1 cellular context compared by ENCODE assay signal in the genomic region with DNA sequence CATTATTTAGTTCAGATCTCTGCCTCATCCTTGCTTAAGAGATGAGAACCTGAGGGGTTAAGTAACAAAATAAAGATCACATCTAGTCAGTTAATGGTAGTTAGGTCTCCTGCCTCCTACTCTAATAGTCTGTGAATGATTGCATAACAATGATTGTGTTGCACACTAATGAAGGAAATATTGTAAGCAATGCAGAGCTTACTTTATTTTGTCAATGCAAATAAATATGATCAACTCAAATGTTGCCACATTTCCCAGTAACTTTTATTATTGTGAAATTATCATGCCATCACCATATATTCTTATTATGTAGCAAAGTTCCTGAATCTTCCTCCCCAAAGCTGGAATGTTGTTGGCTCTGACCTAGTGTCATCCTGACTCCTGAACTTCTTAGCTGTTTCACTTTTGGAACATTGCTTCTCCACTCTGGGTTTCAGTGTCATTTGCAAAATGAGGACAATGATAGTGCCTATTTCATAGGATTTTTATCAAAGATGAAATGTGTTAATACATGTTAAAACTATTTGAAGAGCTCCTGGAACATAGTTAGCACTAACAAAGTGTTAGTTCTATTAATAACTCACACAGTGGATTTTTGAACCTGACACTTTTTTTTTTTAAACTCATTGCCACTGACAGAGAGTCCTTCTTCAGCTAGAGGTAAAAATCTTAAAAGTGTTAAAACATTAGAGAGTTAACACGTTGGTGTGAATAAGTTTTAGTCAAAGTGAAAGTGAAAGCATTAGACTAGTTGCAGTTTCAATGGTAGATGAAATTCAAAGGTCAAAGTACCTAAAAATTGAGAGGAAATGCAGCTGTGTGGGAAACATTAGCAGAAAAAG.
TF ChIP-seq lines count a peak whose summit lies in the region.

No MANE protein-coding gene starts in this region.

TF ChIP-seq in H1, 55 proteins besides CTCF, POLR2A, EP300 and RAD21 (continued from another document):
- TF ChIP-seq, protein P1, sequence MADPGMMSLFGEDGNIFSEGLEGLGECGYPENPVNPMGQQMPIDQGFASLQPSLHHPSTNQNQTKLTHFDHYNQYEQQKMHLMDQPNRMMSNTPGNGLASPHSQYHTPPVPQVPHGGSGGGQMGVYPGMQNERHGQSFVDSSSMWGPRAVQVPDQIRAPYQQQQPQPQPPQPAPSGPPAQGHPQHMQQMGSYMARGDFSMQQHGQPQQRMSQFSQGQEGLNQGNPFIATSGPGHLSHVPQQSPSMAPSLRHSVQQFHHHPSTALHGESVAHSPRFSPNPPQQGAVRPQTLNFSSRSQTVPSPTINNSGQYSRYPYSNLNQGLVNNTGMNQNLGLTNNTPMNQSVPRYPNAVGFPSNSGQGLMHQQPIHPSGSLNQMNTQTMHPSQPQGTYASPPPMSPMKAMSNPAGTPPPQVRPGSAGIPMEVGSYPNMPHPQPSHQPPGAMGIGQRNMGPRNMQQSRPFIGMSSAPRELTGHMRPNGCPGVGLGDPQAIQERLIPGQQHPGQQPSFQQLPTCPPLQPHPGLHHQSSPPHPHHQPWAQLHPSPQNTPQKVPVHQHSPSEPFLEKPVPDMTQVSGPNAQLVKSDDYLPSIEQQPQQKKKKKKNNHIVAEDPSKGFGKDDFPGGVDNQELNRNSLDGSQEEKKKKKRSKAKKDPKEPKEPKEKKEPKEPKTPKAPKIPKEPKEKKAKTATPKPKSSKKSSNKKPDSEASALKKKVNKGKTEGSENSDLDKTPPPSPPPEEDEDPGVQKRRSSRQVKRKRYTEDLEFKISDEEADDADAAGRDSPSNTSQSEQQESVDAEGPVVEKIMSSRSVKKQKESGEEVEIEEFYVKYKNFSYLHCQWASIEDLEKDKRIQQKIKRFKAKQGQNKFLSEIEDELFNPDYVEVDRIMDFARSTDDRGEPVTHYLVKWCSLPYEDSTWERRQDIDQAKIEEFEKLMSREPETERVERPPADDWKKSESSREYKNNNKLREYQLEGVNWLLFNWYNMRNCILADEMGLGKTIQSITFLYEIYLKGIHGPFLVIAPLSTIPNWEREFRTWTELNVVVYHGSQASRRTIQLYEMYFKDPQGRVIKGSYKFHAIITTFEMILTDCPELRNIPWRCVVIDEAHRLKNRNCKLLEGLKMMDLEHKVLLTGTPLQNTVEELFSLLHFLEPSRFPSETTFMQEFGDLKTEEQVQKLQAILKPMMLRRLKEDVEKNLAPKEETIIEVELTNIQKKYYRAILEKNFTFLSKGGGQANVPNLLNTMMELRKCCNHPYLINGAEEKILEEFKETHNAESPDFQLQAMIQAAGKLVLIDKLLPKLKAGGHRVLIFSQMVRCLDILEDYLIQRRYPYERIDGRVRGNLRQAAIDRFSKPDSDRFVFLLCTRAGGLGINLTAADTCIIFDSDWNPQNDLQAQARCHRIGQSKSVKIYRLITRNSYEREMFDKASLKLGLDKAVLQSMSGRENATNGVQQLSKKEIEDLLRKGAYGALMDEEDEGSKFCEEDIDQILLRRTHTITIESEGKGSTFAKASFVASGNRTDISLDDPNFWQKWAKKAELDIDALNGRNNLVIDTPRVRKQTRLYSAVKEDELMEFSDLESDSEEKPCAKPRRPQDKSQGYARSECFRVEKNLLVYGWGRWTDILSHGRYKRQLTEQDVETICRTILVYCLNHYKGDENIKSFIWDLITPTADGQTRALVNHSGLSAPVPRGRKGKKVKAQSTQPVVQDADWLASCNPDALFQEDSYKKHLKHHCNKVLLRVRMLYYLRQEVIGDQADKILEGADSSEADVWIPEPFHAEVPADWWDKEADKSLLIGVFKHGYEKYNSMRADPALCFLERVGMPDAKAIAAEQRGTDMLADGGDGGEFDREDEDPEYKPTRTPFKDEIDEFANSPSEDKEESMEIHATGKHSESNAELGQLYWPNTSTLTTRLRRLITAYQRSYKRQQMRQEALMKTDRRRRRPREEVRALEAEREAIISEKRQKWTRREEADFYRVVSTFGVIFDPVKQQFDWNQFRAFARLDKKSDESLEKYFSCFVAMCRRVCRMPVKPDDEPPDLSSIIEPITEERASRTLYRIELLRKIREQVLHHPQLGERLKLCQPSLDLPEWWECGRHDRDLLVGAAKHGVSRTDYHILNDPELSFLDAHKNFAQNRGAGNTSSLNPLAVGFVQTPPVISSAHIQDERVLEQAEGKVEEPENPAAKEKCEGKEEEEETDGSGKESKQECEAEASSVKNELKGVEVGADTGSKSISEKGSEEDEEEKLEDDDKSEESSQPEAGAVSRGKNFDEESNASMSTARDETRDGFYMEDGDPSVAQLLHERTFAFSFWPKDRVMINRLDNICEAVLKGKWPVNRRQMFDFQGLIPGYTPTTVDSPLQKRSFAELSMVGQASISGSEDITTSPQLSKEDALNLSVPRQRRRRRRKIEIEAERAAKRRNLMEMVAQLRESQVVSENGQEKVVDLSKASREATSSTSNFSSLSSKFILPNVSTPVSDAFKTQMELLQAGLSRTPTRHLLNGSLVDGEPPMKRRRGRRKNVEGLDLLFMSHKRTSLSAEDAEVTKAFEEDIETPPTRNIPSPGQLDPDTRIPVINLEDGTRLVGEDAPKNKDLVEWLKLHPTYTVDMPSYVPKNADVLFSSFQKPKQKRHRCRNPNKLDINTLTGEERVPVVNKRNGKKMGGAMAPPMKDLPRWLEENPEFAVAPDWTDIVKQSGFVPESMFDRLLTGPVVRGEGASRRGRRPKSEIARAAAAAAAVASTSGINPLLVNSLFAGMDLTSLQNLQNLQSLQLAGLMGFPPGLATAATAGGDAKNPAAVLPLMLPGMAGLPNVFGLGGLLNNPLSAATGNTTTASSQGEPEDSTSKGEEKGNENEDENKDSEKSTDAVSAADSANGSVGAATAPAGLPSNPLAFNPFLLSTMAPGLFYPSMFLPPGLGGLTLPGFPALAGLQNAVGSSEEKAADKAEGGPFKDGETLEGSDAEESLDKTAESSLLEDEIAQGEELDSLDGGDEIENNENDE (IDR thresholded peaks at IDR 0.05; ENCODE audit: insufficient replicate concordance, low read length), result no peak
- TF ChIP-seq KDM5A (IDR thresholded peaks at IDR 0.05; ENCODE audit: low read length) (no peak), SP2 (IDR thresholded peaks at IDR 0.05; ENCODE audit: low read length) (no peak), SIRT6 (IDR thresholded peaks at IDR 0.05; ENCODE audit: low read length) (no peak)
- TF ChIP-seq, protein P2, sequence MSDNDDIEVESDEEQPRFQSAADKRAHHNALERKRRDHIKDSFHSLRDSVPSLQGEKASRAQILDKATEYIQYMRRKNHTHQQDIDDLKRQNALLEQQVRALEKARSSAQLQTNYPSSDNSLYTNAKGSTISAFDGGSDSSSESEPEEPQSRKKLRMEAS (IDR thresholded peaks at IDR 0.05), result no peak
TF ChIP-seq in H1: peak in this region for 0.
